Comparison of ENCODE assay signal across 27 cellular contexts in the genomic region with DNA sequence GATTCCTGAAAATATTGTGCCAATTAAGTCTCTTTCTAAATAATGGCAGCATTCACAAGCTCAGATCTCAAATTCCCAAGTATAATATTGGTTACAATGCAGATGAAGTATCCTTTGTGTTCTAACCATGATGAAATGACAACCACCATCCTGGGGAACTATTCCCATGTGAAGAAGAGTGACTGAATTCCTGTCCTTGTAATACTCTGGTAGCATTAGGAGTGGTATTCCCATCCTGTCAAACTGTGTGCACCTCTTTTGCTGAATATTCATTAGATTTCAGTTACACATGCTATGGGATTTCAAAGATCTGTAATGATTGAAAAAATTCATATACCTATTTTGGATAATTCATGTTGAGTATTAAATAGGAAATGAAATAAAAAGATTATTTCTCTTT.
"Had no signal": no experiment of that assay in that cellular context is flagged by ENCODE, and none has a peak within 500 bp of the region (broad histone marks: within the 10 kb centered on the region; RNA-seq: fewer than 3 reads in every experiment).

No MANE protein-coding gene starts in this region.

- FAIRE-seq: small intestine, urothelium cell line had no signal

- H3K9me3 ChIP-seq: ovary, psoas muscle, right lobe of liver, sigmoid colon, stomach, thoracic aorta, thyroid gland, tibial nerve, upper lobe of left lung, vagina had no signal

- H3K36me3 ChIP-seq: neural progenitor cell, ovary, right lobe of liver, sigmoid colon, stomach, thoracic aorta, thyroid gland, tibial nerve, upper lobe of left lung, vagina had no signal

- DNase-seq: nephron progenitor cell; occipital lobe; ovary; posterior cingulate gyrus; psoas muscle; right cardiac atrium; right lobe of liver; sigmoid colon; small intestine; stimulated activated CD4-positive, alpha-beta T cell treated with anti-CD3 and anti-CD28 coated beads, Interleukin-15, amount 100 ng/mL, for 24 hours; stimulated activated CD4-positive, alpha-beta T cell treated with anti-CD3 and anti-CD28 coated beads, Interleukin-2, amount 100 ng/mL, for 24 hours; stimulated activated CD4-positive, alpha-beta T cell treated with anti-CD3 and anti-CD28 coated beads, Interleukin-2, amount 100 ng/mL, for 48 hours; stimulated activated CD4-positive, alpha-beta T cell treated with anti-CD3 and anti-CD28 coated beads, Interleukin-4, amount 100 ng/mL, for 24 hours; stimulated activated naive B cell treated with anti-CD40 and anti-IgM and Interleukin-4, amounts not matched to agents 10 μg/mL and 1 μg/mL and 100 μg/mL, for 72 hours; stimulated activated naive CD4-positive, alpha-beta T cell treated with Interleukin-2 at 50 U/mL for 16 hours; stomach; thyroid gland; trophoblast cell; upper lobe of left lung had no signal

- ATAC-seq: natural killer cell treated with Interleukin-12 subunit alpha and Interleukin-12 subunit beta and Interleukin-15 and Interleukin-18, amount 100 ng/mL, for 72 hours; psoas muscle; right cardiac atrium; right lobe of liver; stimulated activated effector memory CD8-positive, alpha-beta T cell treated with anti-CD3 and anti-CD28 coated beads, Interleukin-12 subunit alpha, Interleukin-12 subunit beta, amount 100 ng/mL, for 72 hours; stimulated activated naive B cell treated with anti-CD40 and anti-IgM and Interleukin-4, amounts not matched to agents 10 μg/mL and 1 μg/mL and 100 μg/mL, for 72 hours had no signal

- H3K27me3 ChIP-seq: ovary, right lobe of liver, sigmoid colon, stomach, thyroid gland, tibial nerve, upper lobe of left lung, vagina had no signal

- H3K4me3 ChIP-seq: neural progenitor cell, ovary, psoas muscle, right lobe of liver, sigmoid colon, stomach, thoracic aorta, thyroid gland, tibial nerve, upper lobe of left lung, vagina had no signal

- H3K79me2 ChIP-seq: parathyroid adenoma had no signal

- H3K27ac ChIP-seq: neural progenitor cell, ovary, parathyroid adenoma, psoas muscle, right lobe of liver, sigmoid colon, stomach, thoracic aorta, thyroid gland, tibial nerve, upper lobe of left lung, vagina had no signal

- H3K4me1 ChIP-seq: neural progenitor cell, right lobe of liver, sigmoid colon, stomach, thyroid gland, tibial nerve, upper lobe of left lung, vagina had no signal

- H2AFZ ChIP-seq: parathyroid adenoma had no signal

- H3K9ac ChIP-seq: neural progenitor cell, parathyroid adenoma had no signal

- H3K4me2 ChIP-seq: neural progenitor cell had no signal
